In genomic region chr22:47564651-47565050, GRCh38 we compare ENCODE assay signal across 26 cellular contexts.
DNase-seq lines count a peak whose midpoint lies in the region; ATAC-seq and TF ChIP-seq lines count a peak whose summit lies in the region.
"Had no signal": no experiment of that assay in that cellular context is flagged by ENCODE, and none has a peak within 500 bp of the region (broad histone marks: within the 10 kb centered on the region; RNA-seq: fewer than 3 reads in every experiment).

No MANE protein-coding gene starts in this region.

- no peak overlapping the region for H3K4me3 ChIP-seq in SJCRH30
- H3K4me3 ChIP-seq: ascending aorta, MG63, right lobe of liver had no signal

- no peaks in the 10 kb centered on the region for H3K4me1 Mint-ChIP-seq in activated CD8-positive, alpha-beta T cell treated with anti-CD3 and anti-CD28 coated beads, Interleukin-2, amount 10 ng/mL, durations not matched to agents 7 days and 5 days (ENCODE audit: low read depth)
- H3K4me1 Mint-ChIP-seq in activated CD8-positive, alpha-beta T cell treated with anti-CD3 and anti-CD28 coated beads for 36 hours (ENCODE audit: low read depth), result no peaks in the 10 kb centered on the region
- H3K4me1 Mint-ChIP-seq in type B pancreatic cell (ENCODE audit: unreplicated experiment), result no peaks in the 10 kb centered on the region
- H3K4me1 Mint-ChIP-seq in activated T-helper 17 cell treated with anti-CD3 and anti-CD28 coated beads, Interleukin-2, amount 50 U/mL, for 72 hours, result peaks cover 5% of the 10 kb centered on the region

- no peaks in the 10 kb centered on the region for H3K4me1 ChIP-seq in SJCRH30
- H3K4me1 ChIP-seq: ascending aorta, parathyroid adenoma, right lobe of liver had no signal

- H3K9me3 Mint-ChIP-seq in activated CD8-positive, alpha-beta T cell treated with anti-CD3 and anti-CD28 coated beads, Interleukin-2, amount 10 ng/mL, durations not matched to agents 7 days and 5 days (ENCODE audit: insufficient read depth), result no peaks in the 10 kb centered on the region
- H3K9me3 Mint-ChIP-seq in activated CD8-positive, alpha-beta T cell treated with anti-CD3 and anti-CD28 coated beads for 36 hours, result no peaks in the 10 kb centered on the region
- H3K9me3 Mint-ChIP-seq in type B pancreatic cell, result peaks cover 16% of the 10 kb centered on the region
- H3K9me3 Mint-ChIP-seq in activated T-helper 17 cell treated with anti-CD3 and anti-CD28 coated beads, Interleukin-2, amount 50 U/mL, for 72 hours, result no peaks in the 10 kb centered on the region
- H3K9me3 Mint-ChIP-seq: activated T-helper 1 cell treated with anti-CD3 and anti-CD28 coated beads, Interleukin-12 subunit alpha, Interleukin-12 subunit beta, Interleukin-2, Interleukin-4 antibody, amounts not matched to agents 30 ng/mL and 10 ng/mL and 1 ng/mL, durations not matched to agents 14 hours and 24 hours and 36 hours; dendritic cell treated with granulocyte-macrophage colony-stimulating factor and Interleukin-4, amounts not matched to agents 40 ng/mL and 50 ng/mL, for 4 days; natural killer cell treated with Interleukin-12 subunit alpha and Interleukin-12 subunit beta and Interleukin-15 and Interleukin-18, amount 100 ng/mL, for 72 hours had no signal

- H3K4me3 Mint-ChIP-seq in activated CD8-positive, alpha-beta T cell treated with anti-CD3 and anti-CD28 coated beads, Interleukin-2, amount 10 ng/mL, durations not matched to agents 7 days and 5 days, result no peak overlapping the region
- H3K4me3 Mint-ChIP-seq in activated CD8-positive, alpha-beta T cell treated with anti-CD3 and anti-CD28 coated beads for 36 hours, result no peak overlapping the region
- no peak overlapping the region for H3K4me3 Mint-ChIP-seq in type B pancreatic cell
- no peak overlapping the region for H3K4me3 Mint-ChIP-seq in activated T-helper 17 cell treated with anti-CD3 and anti-CD28 coated beads, Interleukin-2, amount 50 U/mL, for 72 hours
- H3K4me3 Mint-ChIP-seq: activated naive CD8-positive, alpha-beta T cell; activated T-helper 1 cell treated with anti-CD3 and anti-CD28 coated beads, Interleukin-12 subunit alpha, Interleukin-12 subunit beta, Interleukin-2, Interleukin-4 antibody, amounts not matched to agents 30 ng/mL and 10 ng/mL and 1 ng/mL, durations not matched to agents 14 hours and 24 hours and 36 hours; dendritic cell treated with granulocyte-macrophage colony-stimulating factor and Interleukin-4, amounts not matched to agents 40 ng/mL and 50 ng/mL, for 4 days; natural killer cell treated with Interleukin-12 subunit alpha and Interleukin-12 subunit beta and Interleukin-15 and Interleukin-18, amount 100 ng/mL, for 72 hours had no signal

- H3K27me3 Mint-ChIP-seq in activated CD8-positive, alpha-beta T cell treated with anti-CD3 and anti-CD28 coated beads, Interleukin-2, amount 10 ng/mL, durations not matched to agents 7 days and 5 days (ENCODE audit: low read depth), result no peaks in the 10 kb centered on the region
- H3K27me3 Mint-ChIP-seq in activated CD8-positive, alpha-beta T cell treated with anti-CD3 and anti-CD28 coated beads for 36 hours, result peaks cover 2% of the 10 kb centered on the region
- no peaks in the 10 kb centered on the region for H3K27me3 Mint-ChIP-seq in type B pancreatic cell
- H3K27me3 Mint-ChIP-seq in activated T-helper 17 cell treated with anti-CD3 and anti-CD28 coated beads, Interleukin-2, amount 50 U/mL, for 72 hours, result peaks cover 15% of the 10 kb centered on the region
- H3K27me3 Mint-ChIP-seq: dendritic cell treated with granulocyte-macrophage colony-stimulating factor and Interleukin-4, amounts not matched to agents 40 ng/mL and 50 ng/mL, for 4 days had no signal

- CTCF ChIA-PET in activated CD8-positive, alpha-beta T cell treated with anti-CD3 and anti-CD28 coated beads, Interleukin-2, amount 10 ng/mL, durations not matched to agents 7 days and 5 days (lab: Charles Lee), result no interaction called here
- CTCF ChIA-PET in activated CD8-positive, alpha-beta T cell treated with anti-CD3 and anti-CD28 coated beads for 36 hours (lab: Charles Lee), result no interaction called here

- no peak overlapping the region for H3K27ac ChIP-seq in SJCRH30
- H3K27ac ChIP-seq: ascending aorta, HL-60, parathyroid adenoma, right lobe of liver had no signal

- no peak for TF ChIP-seq CTCF in activated CD8-positive, alpha-beta T cell treated with anti-CD3 and anti-CD28 coated beads for 36 hours (IDR thresholded peaks at IDR 0.05)
- no peak for TF ChIP-seq CTCF in type B pancreatic cell (conservative IDR thresholded peaks at IDR 0.05)

- H3K27ac Mint-ChIP-seq in activated CD8-positive, alpha-beta T cell treated with anti-CD3 and anti-CD28 coated beads, Interleukin-2, amount 10 ng/mL, durations not matched to agents 7 days and 5 days, result no peak overlapping the region
- no peak overlapping the region for H3K27ac Mint-ChIP-seq in activated CD8-positive, alpha-beta T cell treated with anti-CD3 and anti-CD28 coated beads for 36 hours
- H3K27ac Mint-ChIP-seq in type B pancreatic cell, result no peak overlapping the region
- H3K27ac Mint-ChIP-seq in activated T-helper 17 cell treated with anti-CD3 and anti-CD28 coated beads, Interleukin-2, amount 50 U/mL, for 72 hours, result no peak overlapping the region
- H3K27ac Mint-ChIP-seq: activated naive CD8-positive, alpha-beta T cell; activated T-helper 1 cell treated with anti-CD3 and anti-CD28 coated beads, Interleukin-12 subunit alpha, Interleukin-12 subunit beta, Interleukin-2, Interleukin-4 antibody, amounts not matched to agents 30 ng/mL and 10 ng/mL and 1 ng/mL, durations not matched to agents 14 hours and 24 hours and 36 hours; dendritic cell treated with granulocyte-macrophage colony-stimulating factor and Interleukin-4, amounts not matched to agents 40 ng/mL and 50 ng/mL, for 4 days; natural killer cell treated with Interleukin-12 subunit alpha and Interleukin-12 subunit beta and Interleukin-15 and Interleukin-18, amount 100 ng/mL, for 72 hours had no signal

- intact Hi-C loops in activated CD8-positive, alpha-beta T cell treated with anti-CD3 and anti-CD28 coated beads for 36 hours (cut with micrococcal nuclease), result no loop called here

- no peaks in the 10 kb centered on the region for H3K27me3 ChIP-seq in SJCRH30
- H3K27me3 ChIP-seq: ascending aorta, MG63, right lobe of liver had no signal

- H3K9me3 ChIP-seq in SJCRH30 (replicated peaks), result no peaks in the 10 kb centered on the region
- H3K9me3 ChIP-seq: ascending aorta, MG63, right lobe of liver had no signal

- POLR2A ChIA-PET in activated CD8-positive, alpha-beta T cell treated with anti-CD3 and anti-CD28 coated beads, Interleukin-2, amount 10 ng/mL, durations not matched to agents 7 days and 5 days (lab: Charles Lee), result interaction anchor here (0.6 kb wide), 1 partner anchor 195 kb away, joined by 3 read pairs; no protein-coding TSS in a partner anchor
- POLR2A ChIA-PET in activated CD8-positive, alpha-beta T cell treated with anti-CD3 and anti-CD28 coated beads for 36 hours (lab: Charles Lee), result interaction anchor here (0.7 kb wide), 1 partner anchor 88 kb away, joined by 3 read pairs; no protein-coding TSS in a partner anchor

- DNase-seq in activated CD8-positive, alpha-beta T cell treated with anti-CD3 and anti-CD28 coated beads, Interleukin-2, amount 10 ng/mL, durations not matched to agents 7 days and 5 days, result peak; percentile 3
- no peak for DNase-seq in activated CD8-positive, alpha-beta T cell treated with anti-CD3 and anti-CD28 coated beads for 36 hours
- DNase-seq in NCI-H146 treated with DMSO at 0.1 percent for 48 hours (lab: John Stamatoyannopoulos, UW; ENCODE audit: unreplicated experiment), result peak; percentile 55
- peak; percentile 22 to 30 for DNase-seq in SJCRH30
- DNase-seq in type B pancreatic cell (ENCODE audit: extremely low spot score, unreplicated experiment), result peak; percentile 32
- DNase-seq in AG08396 (ENCODE audit: low spot score), result no peak
- no peak for DNase-seq in KG1 (lab: John Stamatoyannopoulos, UW)
- DNase-seq: C1 segment of cervical spinal cord, caudate nucleus, GDM1, glutamatergic neuron, left cardiac atrium, MG63, midbrain, NCI-H1694 treated with DMSO at 0.1 percent for 48 hours, NCI-H446 treated with DMSO at 0.1 percent for 48 hours, right lobe of liver, trophoblast cell had no signal

- no peaks in the 10 kb centered on the region for H3K36me3 ChIP-seq in SJCRH30
- H3K36me3 ChIP-seq: ascending aorta, MG63, right lobe of liver had no signal

- ATAC-seq in activated CD8-positive, alpha-beta T cell treated with anti-CD3 and anti-CD28 coated beads, Interleukin-2, amount 10 ng/mL, durations not matched to agents 7 days and 5 days, result no peak
- ATAC-seq in activated CD8-positive, alpha-beta T cell treated with anti-CD3 and anti-CD28 coated beads for 36 hours, result no peak
- ATAC-seq in activated T-helper 17 cell treated with anti-CD3 and anti-CD28 coated beads, Interleukin-2, amount 50 U/mL, for 72 hours (replicated peaks), result no peak
- ATAC-seq: left cardiac atrium; natural killer cell treated with Interleukin-12 subunit alpha and Interleukin-12 subunit beta and Interleukin-15 and Interleukin-18, amount 100 ng/mL, for 72 hours had no signal

- no peaks in the 10 kb centered on the region for H3K36me3 Mint-ChIP-seq in activated CD8-positive, alpha-beta T cell treated with anti-CD3 and anti-CD28 coated beads, Interleukin-2, amount 10 ng/mL, durations not matched to agents 7 days and 5 days (ENCODE audit: low read depth)
- H3K36me3 Mint-ChIP-seq in activated CD8-positive, alpha-beta T cell treated with anti-CD3 and anti-CD28 coated beads for 36 hours (ENCODE audit: low read depth), result no peaks in the 10 kb centered on the region
- no peaks in the 10 kb centered on the region for H3K36me3 Mint-ChIP-seq in type B pancreatic cell
- H3K36me3 Mint-ChIP-seq in activated T-helper 17 cell treated with anti-CD3 and anti-CD28 coated beads, Interleukin-2, amount 50 U/mL, for 72 hours (ENCODE audit: low read depth), result no peaks in the 10 kb centered on the region
- H3K36me3 Mint-ChIP-seq: activated naive CD8-positive, alpha-beta T cell; natural killer cell treated with Interleukin-12 subunit alpha and Interleukin-12 subunit beta and Interleukin-15 and Interleukin-18, amount 100 ng/mL, for 72 hours had no signal

Comparison
In these comparisons a context has a peak if more than half of its experiments do, and no peak if none do; other contexts are left out.
1. DNase-seq: peak in activated CD8-positive, alpha-beta T cell treated with anti-CD3 and anti-CD28 coated beads, Interleukin-2, amount 10 ng/mL, durations not matched to agents 7 days and 5 days (single experiment), NCI-H146 treated with DMSO at 0.1 percent for 48 hours (single experiment), SJCRH30 (2 of 2) and type B pancreatic cell (single experiment); none in activated CD8-positive, alpha-beta T cell treated with anti-CD3 and anti-CD28 coated beads for 36 hours (single experiment), AG08396 (single experiment) and KG1 (single experiment).